ENCODE assay signal across 8 cellular contexts in the genomic region with DNA sequence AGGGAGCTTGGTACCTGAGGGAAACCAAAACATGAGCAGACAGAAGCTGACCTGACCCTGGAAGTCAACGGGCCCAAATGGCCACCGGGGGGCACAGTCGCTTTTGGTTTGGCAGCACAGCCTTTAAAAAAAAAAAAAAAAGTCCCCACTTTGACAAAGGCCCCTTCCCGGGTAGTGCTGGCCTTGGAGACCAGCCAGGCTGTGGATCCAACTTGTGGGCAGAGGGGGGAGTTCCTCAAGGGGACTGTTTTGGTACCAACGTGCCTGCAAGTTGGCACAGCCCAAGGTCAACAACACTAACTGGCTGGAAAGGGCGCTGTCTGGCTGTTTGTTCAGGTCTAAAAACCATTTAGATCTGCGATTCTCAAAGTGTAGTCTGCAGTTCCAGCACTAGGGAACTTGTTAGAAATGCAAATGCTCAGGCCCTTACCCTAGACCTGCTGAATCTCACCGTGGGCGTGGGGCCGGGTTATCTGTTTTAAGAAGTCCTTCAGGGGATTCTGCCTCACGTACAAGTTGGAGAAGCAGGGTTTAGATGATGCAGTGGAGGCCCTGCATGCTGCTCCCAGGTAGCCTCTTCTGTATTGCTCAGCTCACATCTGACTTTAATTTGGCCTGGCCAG.
A peak's percentile ranks its signal among the peaks of the same experiment; 100 is the strongest.
DNase-seq lines count a peak whose midpoint lies in the region; ATAC-seq lines count a peak whose summit lies in the region.

No MANE protein-coding gene starts in this region.

- H3K4me3 Mint-ChIP-seq in activated naive CD4-positive, alpha-beta T cell treated with anti-CD3 and anti-CD28 coated beads for 36 hours = peak overlapping the region; percentile 1

- no peaks in the 10 kb centered on the region for H3K27me3 Mint-ChIP-seq in activated naive CD4-positive, alpha-beta T cell treated with anti-CD3 and anti-CD28 coated beads for 36 hours (ENCODE audit: low read depth)

- peaks cover 6% of the 10 kb centered on the region for H3K9me3 Mint-ChIP-seq in activated naive CD4-positive, alpha-beta T cell treated with anti-CD3 and anti-CD28 coated beads for 36 hours

- H3K36me3 Mint-ChIP-seq in activated naive CD4-positive, alpha-beta T cell treated with anti-CD3 and anti-CD28 coated beads for 36 hours (ENCODE audit: low read depth) = peaks cover 19% of the 10 kb centered on the region

- ATAC-seq in GM21723 (IDR thresholded peaks at IDR 0.05; ENCODE audit: unreplicated experiment) = peak; percentile 31

- H3K4me1 Mint-ChIP-seq in activated naive CD4-positive, alpha-beta T cell treated with anti-CD3 and anti-CD28 coated beads for 36 hours (ENCODE audit: low read depth) = peaks cover 42% of the 10 kb centered on the region

- H3K27ac ChIP-seq in temporal lobe (ENCODE audit: low read depth, low read length) = peak overlapping the region; percentile 55

- intact Hi-C loops in activated naive CD4-positive, alpha-beta T cell treated with anti-CD3 and anti-CD28 coated beads for 36 hours (cut with micrococcal nuclease) = loop anchor here (1.0 kb wide), 3 partner anchors 1028 to 1178 kb away; no protein-coding TSS in a partner anchor

- CTCF ChIA-PET in activated naive CD4-positive, alpha-beta T cell treated with anti-CD3 and anti-CD28 coated beads for 36 hours (lab: Charles Lee) = interaction anchor here (0.7 to 3.9 kb wide), 10 partner anchors 43 to 1178 kb away, joined by 3 to 21 read pairs (median 4); partner anchors contain the start of gene TRIB2

- DNase-seq in DMS53 (lab: John Stamatoyannopoulos, UW) (peak; percentile 81), KBM-7 (peak; percentile 77), SHP77 (lab: John Stamatoyannopoulos, UW) (peak; percentile 94 to 95), glomerular visceral epithelial cell (ENCODE audit: extremely low spot score) (peak; percentile 54), occipital lobe (lab: John Stamatoyannopoulos, UW) (peak; percentile 43)
- DNase-seq in activated naive CD4-positive, alpha-beta T cell treated with anti-CD3 and anti-CD28 coated beads for 36 hours = peak; percentile 81

- peak overlapping the region; percentile 10 for H3K27ac Mint-ChIP-seq in activated naive CD4-positive, alpha-beta T cell treated with anti-CD3 and anti-CD28 coated beads for 36 hours

- in situ Hi-C loops in KBM-7 (cut with MboI; ENCODE audit: low pct_unique_long_range_greater_than_20kb, low sequenced_read_pairs) = loop anchor here (25.0 kb wide), 1 partner anchor 1183 kb away; no protein-coding TSS in a partner anchor

Comparison
In these comparisons a context has a peak if more than half of its experiments do, and no peak if none do; other contexts are left out.
1. Peak in every context shown above with its lines: DNase-seq, ATAC-seq and H3K27ac ChIP-seq.
2. DNase-seq: peak in every context shown above with its lines; median percentile 94 in SHP77; 81 in DMS53; 81 in activated naive CD4-positive, alpha-beta T cell treated with anti-CD3 and anti-CD28 coated beads for 36 hours; 77 in KBM-7; 54 in glomerular visceral epithelial cell; 43 in occipital lobe.